In genomic region chr1:9455487-9456237, GRCh38 we compare ENCODE assay signal across 8 cellular contexts.
A peak's percentile ranks its signal among the peaks of the same experiment; 100 is the strongest.
DNase-seq lines count a peak whose midpoint lies in the region; ATAC-seq, FAIRE-seq and TF ChIP-seq lines count a peak whose summit lies in the region.

No MANE protein-coding gene starts in this region.

- ATAC-seq in pancreas: peak; percentile 67 to 78 (median 74)

- FAIRE-seq in GM12891 (lab: Jason Lieb, UNC) (peak; percentile 72), pancreas (lab: Jason Lieb, UNC) (no peak)

- no peak for TF ChIP-seq POLR2A in GM12891 (IDR thresholded peaks at IDR 0.05; ENCODE audit: low read depth, low read length)
- TF ChIP-seq POLR2A in Peyer's patch (IDR thresholded peaks at IDR 0.05): no peak

- H3K27ac ChIP-seq in Peyer's patch (peak overlapping the region in 1 of 4 donors; percentile 7), pancreas (no peak overlapping the region), tibial artery (peak overlapping the region in 1 of 2 donors; percentile 20)

- H3K27me3 ChIP-seq in Peyer's patch (no peaks in the 10 kb centered on the region), pancreas (no peaks in the 10 kb centered on the region), tibial artery (no peaks in the 10 kb centered on the region)

- DNase-seq in 8988T (peak; percentile 74), GM12891 (ENCODE audit: insufficient read length, low spot score) (peak; percentile 66), Peyer's patch (peak; percentile 79 to 88 (median 79)), foreskin melanocyte (peak; percentile 54), pancreas (peak; percentile 62 to 88 (median 68)), tibial artery (peak in 1 of 2 donors; percentile 71), amniotic stem cell (lab: John Stamatoyannopoulos, UW) (no peak)
- DNase-seq in activated T-helper 1 cell treated with anti-CD3 and anti-CD28 coated beads, Interleukin-2, amount 50 U/mL, for 16 hours (ENCODE audit: low read depth in 1 of 2, low spot score in 1 of 2): peak; percentile 19 to 31

- TF ChIP-seq CTCF in Peyer's patch (IDR thresholded peaks at IDR 0.05) (peak; percentile 47 to 84 (median 78)), pancreas (IDR thresholded peaks at IDR 0.05) (peak; percentile 25 to 71 (median 66)), tibial artery (IDR thresholded peaks at IDR 0.05) (peak; percentile 74 to 76)

- H3K9me3 ChIP-seq in Peyer's patch: no peaks in the 10 kb centered on the region
- H3K9me3 ChIP-seq in pancreas: no peaks in the 10 kb centered on the region
- no peaks in the 10 kb centered on the region for H3K9me3 ChIP-seq in tibial artery

- H3K4me1 ChIP-seq in Peyer's patch (peaks cover 0 to 14% (median 0%) of the 10 kb centered on the region in 4 donors), pancreas (peaks cover 0 to 23% (median 22%) of the 10 kb centered on the region in 3 donors), tibial artery (peaks cover 0 to 26% (median 12%) of the 10 kb centered on the region in 4 donors)

- H3K36me3 ChIP-seq in Peyer's patch (no peaks in the 10 kb centered on the region), pancreas (no peaks in the 10 kb centered on the region), tibial artery (no peaks in the 10 kb centered on the region)

- 38 to 39% methylated on average over 22 of the region's 22 CpGs for WGBS in pancreas, 2 donors

- intact Hi-C loops in pancreas (cut with DNase I): loop anchor here in 2 of 3 donors (5.0 to 10.0 kb wide), 2 partner anchors 168 to 171 kb away; no protein-coding TSS in a partner anchor
- intact Hi-C loops in tibial artery (cut with DNase I; ENCODE audit: low total_unique reads): loop anchor here (2.0 to 5.0 kb wide), 2 partner anchors 167 to 188 kb away; no protein-coding TSS in a partner anchor

- H3K4me3 ChIP-seq in Peyer's patch: no peak overlapping the region
- H3K4me3 ChIP-seq in pancreas: no peak overlapping the region
- no peak overlapping the region for H3K4me3 ChIP-seq in tibial artery

TF ChIP-seq in GM12891, 5 proteins besides CTCF, POLR2A, EP300 and RAD21:
- TF ChIP-seq POU2F2 (IDR thresholded peaks at IDR 0.05; ENCODE audit: low read depth, low read length): no peak
- no peak for TF ChIP-seq PAX5 (IDR thresholded peaks at IDR 0.05; ENCODE audit: insufficient read depth, low read length, severe bottlenecking)
- TF ChIP-seq SPI1 (IDR thresholded peaks at IDR 0.05; ENCODE audit: low read depth, low read length): no peak
- no peak for TF ChIP-seq TAF1 (IDR thresholded peaks at IDR 0.05; ENCODE audit: low read depth, low read length)
- no peak for TF ChIP-seq POLR2AphosphoS5 (IDR thresholded peaks at IDR 0.05; ENCODE audit: low read depth, low read length)
